ENCODE assay signal across 1 cellular context in the genomic region with DNA sequence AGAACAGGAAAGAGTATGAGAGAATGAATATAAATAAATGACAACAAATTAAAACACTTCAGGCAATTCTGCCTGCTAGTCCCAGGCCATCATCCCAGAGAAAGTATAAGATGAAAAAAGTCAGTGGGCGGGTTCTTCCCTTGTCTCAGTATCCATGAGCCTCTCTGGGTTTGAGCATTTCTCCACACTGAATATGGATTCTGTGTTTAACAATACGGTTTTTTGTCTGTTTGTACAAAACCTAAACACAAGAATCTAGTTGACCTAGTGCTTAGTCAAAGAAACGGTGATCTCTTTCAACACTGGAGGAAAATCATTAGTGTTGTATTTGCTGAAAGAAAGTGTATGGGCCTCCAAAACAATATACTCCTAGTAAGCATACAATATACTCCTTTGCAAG.
TF ChIP-seq lines count a peak whose summit lies in the region.

No MANE protein-coding gene starts in this region.

TF ChIP-seq in IMR-90, 13 proteins besides CTCF, POLR2A, EP300 and RAD21:
- TF ChIP-seq MAFK (IDR thresholded peaks at IDR 0.05; ENCODE audit: low read depth, low read length) (no peak), CEBPB (IDR thresholded peaks at IDR 0.05; ENCODE audit: low read depth, low read length) (no peak), CHD1 (IDR thresholded peaks at IDR 0.05; ENCODE audit: low read depth, low read length) (no peak), MAZ (IDR thresholded peaks at IDR 0.05; ENCODE audit: borderline replicate concordance, low read depth, low read length) (no peak), SMC3 (IDR thresholded peaks at IDR 0.05; ENCODE audit: low read depth, low read length) (no peak), MXI1 (IDR thresholded peaks at IDR 0.05; ENCODE audit: borderline replicate concordance, low read depth, low read length) (no peak), FOS (IDR thresholded peaks at IDR 0.05; ENCODE audit: low read depth, low read length) (no peak), RFX5 (IDR thresholded peaks at IDR 0.05; ENCODE audit: low read depth, low read length) (no peak)
- TF ChIP-seq, protein P1, sequence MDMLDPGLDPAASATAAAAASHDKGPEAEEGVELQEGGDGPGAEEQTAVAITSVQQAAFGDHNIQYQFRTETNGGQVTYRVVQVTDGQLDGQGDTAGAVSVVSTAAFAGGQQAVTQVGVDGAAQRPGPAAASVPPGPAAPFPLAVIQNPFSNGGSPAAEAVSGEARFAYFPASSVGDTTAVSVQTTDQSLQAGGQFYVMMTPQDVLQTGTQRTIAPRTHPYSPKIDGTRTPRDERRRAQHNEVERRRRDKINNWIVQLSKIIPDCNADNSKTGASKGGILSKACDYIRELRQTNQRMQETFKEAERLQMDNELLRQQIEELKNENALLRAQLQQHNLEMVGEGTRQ (IDR thresholded peaks at IDR 0.05; ENCODE audit: low read depth, low read length) = no peak
